9 cellular contexts compared by ENCODE assay signal in the genomic region with DNA sequence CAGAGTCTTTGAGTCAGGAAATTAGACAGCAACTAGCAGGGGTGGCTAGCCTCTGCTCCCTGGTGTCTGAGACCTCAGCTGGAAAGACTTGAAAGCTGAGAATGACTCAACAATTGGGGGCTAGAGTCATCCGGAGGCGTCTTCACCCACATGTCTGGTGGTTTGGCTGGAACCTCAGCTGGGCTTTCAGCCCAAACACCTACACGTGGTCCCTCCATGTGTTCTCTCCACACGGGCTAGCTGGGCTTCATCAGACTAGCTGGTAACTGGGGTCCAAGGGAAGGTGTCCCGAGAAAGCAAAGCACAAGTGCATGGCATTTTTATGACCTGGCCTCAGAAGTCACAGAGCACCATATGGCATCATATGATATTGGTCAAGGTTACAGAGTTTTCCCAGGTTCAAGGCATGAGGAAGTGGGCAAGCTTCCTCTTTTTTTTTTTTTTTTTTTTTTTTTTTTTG. TPM values are rescaled to one million over a fixed set of nuclear protein-coding genes. Genes with fewer than 3 reads are reported as not detected.
DNase-seq lines count a peak whose midpoint lies in the region; ATAC-seq and TF ChIP-seq lines count a peak whose summit lies in the region.
"Had no signal": no experiment of that assay in that cellular context is flagged by ENCODE, and none has a peak within 500 bp of the region (broad histone marks: within the 10 kb centered on the region; RNA-seq: fewer than 3 reads in every experiment).

No MANE protein-coding gene starts in this region.

- no peak overlapping the region for H3K9ac ChIP-seq in SK-N-MC (ENCODE audit: insufficient read length)
- no peak overlapping the region for H3K9ac ChIP-seq in endodermal cell (ENCODE audit: extremely low read depth, low read length, poor library complexity, severe bottlenecking)

- no peaks in the 10 kb centered on the region for H3K27me3 ChIP-seq in endodermal cell (ENCODE audit: control insufficient read depth, insufficient read depth, low read length, poor library complexity, severe bottlenecking)

- no peaks in the 10 kb centered on the region for H3K4me1 Mint-ChIP-seq in endodermal cell

- peaks cover 3% of the 10 kb centered on the region for H3K27me3 Mint-ChIP-seq in endodermal cell (ENCODE audit: insufficient read depth)

- peak; percentile 89 for ATAC-seq in HG03045 (IDR thresholded peaks at IDR 0.05; ENCODE audit: unreplicated experiment)

- H3K36me3 Mint-ChIP-seq in endodermal cell (ENCODE audit: low read depth) = no peaks in the 10 kb centered on the region

- H3K4me3 Mint-ChIP-seq in endodermal cell = no peak overlapping the region

- H3K27ac ChIP-seq in SK-N-MC = no peak overlapping the region
- no peak overlapping the region for H3K27ac ChIP-seq in epithelial cell of prostate
- no peak overlapping the region for H3K27ac ChIP-seq in endodermal cell (ENCODE audit: low read depth, low read length)

- no peaks in the 10 kb centered on the region for H3K4me1 ChIP-seq in endodermal cell (ENCODE audit: control insufficient read depth, insufficient read depth, low read length)

- TF ChIP-seq CTCF in endodermal cell (conservative IDR thresholded peaks at IDR 0.05) = no peak

- DNase-seq in activated T-cell treated with anti-CD3 and anti-CD28 coated beads for 48 hours (ENCODE audit: low read depth) (peak; percentile 55), activated T-cell treated with anti-CD3 and anti-CD28 coated beads for 4 hours (no peak), SK-N-MC (ENCODE audit: low read depth, low spot score) (no peak), epithelial cell of prostate (ENCODE audit: low read depth, low spot score) (peak; percentile 78), endodermal cell (no peak), dedifferentiated amniotic fluid mesenchymal stem cell (ENCODE audit: extremely low spot score) (no peak)
- peak; percentile 63 to 69 for DNase-seq in stimulated activated CD8-positive, alpha-beta memory T cell treated with anti-CD3 and anti-CD28 coated beads, Interleukin-15, amount 100 ng/mL, for 48 hours (ENCODE audit: low read depth in 2 of 2)

- peaks cover 41% of the 10 kb centered on the region for H3K9me3 Mint-ChIP-seq in endodermal cell

- no peaks in the 10 kb centered on the region for H3K36me3 ChIP-seq in SK-N-MC (ENCODE audit: insufficient read depth, low read length)
- no peaks in the 10 kb centered on the region for H3K36me3 ChIP-seq in endodermal cell (ENCODE audit: control insufficient read depth, insufficient read depth, low read length)

- H3K27ac Mint-ChIP-seq in endodermal cell = no peak overlapping the region

- WGBS in endodermal cell (ENCODE audit: insufficient coverage in 1 of 2, insufficient read length in 1 of 2), 2 experiments = 87 to 91% methylated on average over 5 of the region's 5 CpGs

- H3K4me3 ChIP-seq in SK-N-MC (peak overlapping the region; percentile 39), endodermal cell (ENCODE audit: low read length) (no peak overlapping the region)
- H3K4me3 ChIP-seq: skin epidermis had no signal

- H3K9me3 ChIP-seq in SK-N-MC (ENCODE audit: low read depth, low read length) (no peaks in the 10 kb centered on the region), endodermal cell (ENCODE audit: control insufficient read depth, low read length) (peaks cover 24% of the 10 kb centered on the region)

RNA-seq across cellular contexts. Expression of gene ABHD2, which starts 19.9 kb away (rescaled TPM):
- total RNA-seq in endodermal cell = 10 to 100 TPM; 24.1 to 26.0 TPM
- 18.6 TPM for polyA plus RNA-seq in endodermal cell (2013, experiment 1 of 2)
- 18.1 TPM for polyA plus RNA-seq in endodermal cell (2013, experiment 2 of 2)

Comparison
In these comparisons a context has a peak if more than half of its experiments do, and no peak if none do; other contexts are left out.
1. DNase-seq: peak in activated T-cell treated with anti-CD3 and anti-CD28 coated beads for 48 hours (single experiment), epithelial cell of prostate (single experiment) and stimulated activated CD8-positive, alpha-beta memory T cell treated with anti-CD3 and anti-CD28 coated beads, Interleukin-15, amount 100 ng/mL, for 48 hours (2 of 2); none in activated T-cell treated with anti-CD3 and anti-CD28 coated beads for 4 hours (single experiment), SK-N-MC (single experiment), endodermal cell (single experiment) and dedifferentiated amniotic fluid mesenchymal stem cell (single experiment).